Comparison of ENCODE assay signal across 8 cellular contexts in genomic region chr1:207672525-207673130, GRCh38. TPM values are rescaled to one million over a fixed set of nuclear protein-coding genes. Genes with fewer than 3 reads are reported as not detected.
A peak's percentile ranks its signal among the peaks of the same experiment; 100 is the strongest.
DNase-seq lines count a peak whose midpoint lies in the region; ATAC-seq, FAIRE-seq and TF ChIP-seq lines count a peak whose summit lies in the region.

No MANE protein-coding gene starts in this region.

- intact Hi-C loops in MCF 10A (cut with micrococcal nuclease) (loop anchor here (1.0 to 10.0 kb wide), 6 partner anchors 52 to 588 kb away; partner anchors contain the start of genes C4BPB and CR1), breast epithelium (cut with DNase I; ENCODE audit: low total_unique reads) (no loop called here), kidney (cut with DNase I) (no loop called here)
- intact Hi-C loops in activated T-helper 2 cell treated with anti-CD3 and anti-CD28 coated beads, Interferon-gamma antibody, Interleukin-2, Interleukin-4, amounts not matched to agents 10 μg/mL and 5 μg/mL and 100 μg/mL, durations not matched to agents 14 hours and 24 hours and 36 hours (cut with micrococcal nuclease) = no loop called here

- no peak for TF ChIP-seq POLR2A in breast epithelium (IDR thresholded peaks at IDR 0.05)

- H3K4me3 ChIP-seq in breast epithelium (no peak overlapping the region), WERI-Rb-1 (ENCODE audit: low read depth, low read length) (no peak overlapping the region), kidney (ENCODE audit: low read length in 2 of 2) (no peak overlapping the region)

- no peaks in the 10 kb centered on the region for H3K36me3 ChIP-seq in breast epithelium
- H3K36me3 ChIP-seq in WERI-Rb-1 = no peaks in the 10 kb centered on the region
- no peaks in the 10 kb centered on the region for H3K36me3 ChIP-seq in kidney (ENCODE audit: control insufficient read depth in 1 of 2, insufficient read depth in 2 of 2, low read length in 2 of 2)

- no peaks in the 10 kb centered on the region for H3K4me1 ChIP-seq in breast epithelium
- H3K4me1 ChIP-seq in kidney (ENCODE audit: control insufficient read depth in 1 of 2, insufficient read depth in 1 of 2, low read depth in 1 of 2, low read length in 2 of 2) = no peaks in the 10 kb centered on the region

- H3K9ac ChIP-seq in kidney (ENCODE audit: low read length in 2 of 2) = no peak overlapping the region

- H3K4me1 Mint-ChIP-seq in MCF 10A (ENCODE audit: insufficient read depth, unreplicated experiment) = peaks cover 12% of the 10 kb centered on the region
- H3K4me1 Mint-ChIP-seq in activated T-helper 2 cell treated with anti-CD3 and anti-CD28 coated beads, Interferon-gamma antibody, Interleukin-2, Interleukin-4, amounts not matched to agents 10 μg/mL and 5 μg/mL and 100 μg/mL, durations not matched to agents 14 hours and 24 hours and 36 hours (ENCODE audit: low read depth) = no peaks in the 10 kb centered on the region

- H3K4me3 Mint-ChIP-seq in MCF 10A (ENCODE audit: unreplicated experiment) = no peak overlapping the region
- no peak overlapping the region for H3K4me3 Mint-ChIP-seq in activated T-helper 2 cell treated with anti-CD3 and anti-CD28 coated beads, Interferon-gamma antibody, Interleukin-2, Interleukin-4, amounts not matched to agents 10 μg/mL and 5 μg/mL and 100 μg/mL, durations not matched to agents 14 hours and 24 hours and 36 hours (ENCODE audit: low read depth)

- CTCF ChIA-PET in MCF 10A (lab: Yijun Ruan, JAX) = interaction anchor here (0.6 to 6.4 kb wide), 26 partner anchors 10 to 1539 kb away, joined by 3 to 65 read pairs (median 4); no protein-coding TSS in a partner anchor

- H3K27ac ChIP-seq in breast epithelium = no peak overlapping the region
- no peak overlapping the region for H3K27ac ChIP-seq in WERI-Rb-1
- H3K27ac ChIP-seq in kidney (ENCODE audit: low read depth in 2 of 2, low read length in 2 of 2) = no peak overlapping the region

- H3K9me3 ChIP-seq in breast epithelium = no peaks in the 10 kb centered on the region
- peaks cover 5% of the 10 kb centered on the region for H3K9me3 ChIP-seq in WERI-Rb-1 (ENCODE audit: severe bottlenecking)
- H3K9me3 ChIP-seq in kidney (ENCODE audit: control insufficient read depth in 1 of 2, low read length in 2 of 2) = no peaks in the 10 kb centered on the region

- FAIRE-seq in kidney (lab: Jason Lieb, UNC) = no peak

- peaks cover 0 to 42% of the 10 kb centered on the region in 2 donors for H3K27me3 ChIP-seq in breast epithelium
- peaks cover 99% of the 10 kb centered on the region for H3K27me3 ChIP-seq in WERI-Rb-1 (ENCODE audit: insufficient read depth, low read depth, severe bottlenecking)

- no peak for ATAC-seq in HG02840 (IDR thresholded peaks at IDR 0.05; ENCODE audit: low FRiP score, unreplicated experiment)

- POLR2A ChIA-PET in MCF 10A (lab: Yijun Ruan, JAX) = interaction anchor here (1.3 kb wide), 1 partner anchor 93 kb away, joined by 7 read pairs; no protein-coding TSS in a partner anchor

- peak; percentile 86 for DNase-seq in MCF 10A (ENCODE audit: unreplicated experiment)
- DNase-seq in breast epithelium (ENCODE audit: low spot score in 2 of 2) = no peak
- peak; percentile 63 for DNase-seq in NCI-H1694 treated with DMSO at 0.1 percent for 48 hours (lab: John Stamatoyannopoulos, UW)
- peak; percentile 55 for DNase-seq in WERI-Rb-1
- DNase-seq in kidney = no peak
- DNase-seq in activated T-helper 2 cell treated with anti-CD3 and anti-CD28 coated beads, Interferon-gamma antibody, Interleukin-2, Interleukin-4, amounts not matched to agents 10 μg/mL and 5 μg/mL and 100 μg/mL, durations not matched to agents 14 hours and 24 hours and 36 hours (ENCODE audit: low spot score) = no peak
- DNase-seq in GM19238 (ENCODE audit: insufficient read length, low spot score) = no peak

- H3K9me3 Mint-ChIP-seq in MCF 10A (ENCODE audit: unreplicated experiment) = no peaks in the 10 kb centered on the region
- H3K9me3 Mint-ChIP-seq in activated T-helper 2 cell treated with anti-CD3 and anti-CD28 coated beads, Interferon-gamma antibody, Interleukin-2, Interleukin-4, amounts not matched to agents 10 μg/mL and 5 μg/mL and 100 μg/mL, durations not matched to agents 14 hours and 24 hours and 36 hours = no peaks in the 10 kb centered on the region

- H3K27me3 Mint-ChIP-seq in MCF 10A (ENCODE audit: insufficient read depth, unreplicated experiment) = peaks cover 75% of the 10 kb centered on the region
- peaks cover 51% of the 10 kb centered on the region for H3K27me3 Mint-ChIP-seq in activated T-helper 2 cell treated with anti-CD3 and anti-CD28 coated beads, Interferon-gamma antibody, Interleukin-2, Interleukin-4, amounts not matched to agents 10 μg/mL and 5 μg/mL and 100 μg/mL, durations not matched to agents 14 hours and 24 hours and 36 hours (ENCODE audit: low read depth)

- peak; percentile 90 for TF ChIP-seq CTCF in MCF 10A (IDR thresholded peaks at IDR 0.05; ENCODE audit: unreplicated experiment)
- TF ChIP-seq CTCF in breast epithelium (IDR thresholded peaks at IDR 0.05) = no peak
- TF ChIP-seq CTCF in WERI-Rb-1 (IDR thresholded peaks at IDR 0.05; ENCODE audit: low read depth, low read length) = peak; percentile 86
- peak; percentile 47 for TF ChIP-seq CTCF in kidney (IDR thresholded peaks at IDR 0.05; ENCODE audit: borderline replicate concordance, extremely low read depth, insufficient read depth)

- H3K36me3 Mint-ChIP-seq in MCF 10A (ENCODE audit: insufficient read depth, unreplicated experiment) = no peaks in the 10 kb centered on the region
- no peaks in the 10 kb centered on the region for H3K36me3 Mint-ChIP-seq in activated T-helper 2 cell treated with anti-CD3 and anti-CD28 coated beads, Interferon-gamma antibody, Interleukin-2, Interleukin-4, amounts not matched to agents 10 μg/mL and 5 μg/mL and 100 μg/mL, durations not matched to agents 14 hours and 24 hours and 36 hours (ENCODE audit: low read depth)

- no peak overlapping the region for H3K27ac Mint-ChIP-seq in MCF 10A (ENCODE audit: low read depth, unreplicated experiment)
- no peak overlapping the region for H3K27ac Mint-ChIP-seq in activated T-helper 2 cell treated with anti-CD3 and anti-CD28 coated beads, Interferon-gamma antibody, Interleukin-2, Interleukin-4, amounts not matched to agents 10 μg/mL and 5 μg/mL and 100 μg/mL, durations not matched to agents 14 hours and 24 hours and 36 hours

- BruUV-seq in MCF 10A (replicated peaks; lab: Mats Ljungman, UMichigan) = no TSS peak

RNA-seq across cellular contexts. Expression of gene CR1L, which starts 27.7 kb away (rescaled TPM):
- total RNA-seq in MCF 10A (2022) (not detected in 2 replicates), breast epithelium (not detected), kidney (0.44 TPM)
- 1.4 TPM for polyA plus RNA-seq in kidney (ENCODE audit: insufficient read depth, low read depth, low replicate concordance)
- total RNA-seq in activated T-helper 2 cell treated with anti-CD3 and anti-CD28 coated beads, Interferon-gamma antibody, Interleukin-2, Interleukin-4, amounts not matched to agents 10 μg/mL and 5 μg/mL and 100 μg/mL, durations not matched to agents 14 hours and 24 hours and 36 hours = not detected in 2 replicates

Comparison
In these comparisons a context has a peak if more than half of its experiments do, and no peak if none do; other contexts are left out.
1. DNase-seq: peak in MCF 10A (single experiment), NCI-H1694 treated with DMSO at 0.1 percent for 48 hours (single experiment) and WERI-Rb-1 (single experiment); none in breast epithelium (0 of 2), kidney (single experiment), activated T-helper 2 cell treated with anti-CD3 and anti-CD28 coated beads, Interferon-gamma antibody, Interleukin-2, Interleukin-4, amounts not matched to agents 10 μg/mL and 5 μg/mL and 100 μg/mL, durations not matched to agents 14 hours and 24 hours and 36 hours (single experiment) and GM19238 (single experiment).
2. CTCF ChIP-seq: peak in MCF 10A (single experiment), WERI-Rb-1 (single experiment) and kidney (single experiment); none in breast epithelium (0 of 3).